17 cellular contexts compared by ENCODE assay signal in genomic region chr13:33169273-33169980, GRCh38.
DNase-seq lines count a peak whose midpoint lies in the region; ATAC-seq and TF ChIP-seq lines count a peak whose summit lies in the region.
"Had no signal": no experiment of that assay in that cellular context is flagged by ENCODE, and none has a peak within 500 bp of the region (broad histone marks: within the 10 kb centered on the region; RNA-seq: fewer than 3 reads in every experiment).

No MANE protein-coding gene starts in this region.

- ATAC-seq in gastroesophageal sphincter (no peak), GM21423 (IDR thresholded peaks at IDR 0.05; ENCODE audit: unreplicated experiment) (no peak), HG02642 (IDR thresholded peaks at IDR 0.05; ENCODE audit: poor library complexity, unreplicated experiment) (no peak)
- ATAC-seq: left lung had no signal

- no peak overlapping the region for H3K4me3 ChIP-seq in gastroesophageal sphincter
- H3K4me3 ChIP-seq in endodermal cell (ENCODE audit: low read length), result no peak overlapping the region
- H3K4me3 ChIP-seq: left lung, MG63, Peyer's patch had no signal

- no peaks in the 10 kb centered on the region for H3K27me3 Mint-ChIP-seq in endodermal cell (ENCODE audit: insufficient read depth)

- H3K27ac ChIP-seq in gastroesophageal sphincter (peak overlapping the region in 3 of 4 donors; percentile 48 to 58 (median 55)), endodermal cell (ENCODE audit: low read depth, low read length) (no peak overlapping the region)
- H3K27ac ChIP-seq: left lung, Peyer's patch had no signal

- H3K36me3 Mint-ChIP-seq in endodermal cell (ENCODE audit: low read depth), result no peaks in the 10 kb centered on the region
- H3K36me3 Mint-ChIP-seq: activated naive CD8-positive, alpha-beta T cell treated with anti-CD3 and anti-CD28 coated beads, Interleukin-2, amount 10 ng/mL, durations not matched to agents 7 days and 5 days had no signal

- no peak for TF ChIP-seq POLR2A in gastroesophageal sphincter (IDR thresholded peaks at IDR 0.05)

- TF ChIP-seq EP300 in gastroesophageal sphincter (IDR thresholded peaks at IDR 0.05), result no peak

- H3K4me3 Mint-ChIP-seq in endodermal cell, result no peak overlapping the region
- H3K4me3 Mint-ChIP-seq: activated naive CD8-positive, alpha-beta T cell treated with anti-CD3 and anti-CD28 coated beads, Interleukin-2, amount 10 ng/mL, durations not matched to agents 7 days and 5 days; H9 had no signal

- H3K9me3 Mint-ChIP-seq in endodermal cell, result peaks cover 8% of the 10 kb centered on the region
- H3K9me3 Mint-ChIP-seq: activated naive CD8-positive, alpha-beta T cell treated with anti-CD3 and anti-CD28 coated beads, Interleukin-2, amount 10 ng/mL, durations not matched to agents 7 days and 5 days; H9 had no signal

- H3K36me3 ChIP-seq in gastroesophageal sphincter (peaks cover 0 to 31% of the 10 kb centered on the region in 2 donors), endodermal cell (ENCODE audit: control insufficient read depth, insufficient read depth, low read length) (no peaks in the 10 kb centered on the region)
- H3K36me3 ChIP-seq: Peyer's patch had no signal

- no peak for TF ChIP-seq CTCF in gastroesophageal sphincter (IDR thresholded peaks at IDR 0.05)
- TF ChIP-seq CTCF in endodermal cell (conservative IDR thresholded peaks at IDR 0.05), result no peak

- DNase-seq in HS-27A (ENCODE audit: low read depth) (peak; percentile 47), astrocyte of the hippocampus (ENCODE audit: low read depth, low spot score) (peak; percentile 85), stromal cell of bone marrow (ENCODE audit: low read depth) (peak; percentile 56), NOMO-1 treated with dmso at 0.1 percent for 144 hours (lab: John Stamatoyannopoulos, UW; ENCODE audit: unreplicated experiment) (no peak), endodermal cell (no peak)
- DNase-seq: activated naive CD8-positive, alpha-beta T cell treated with anti-CD3 and anti-CD28 coated beads, Interleukin-2, amount 10 ng/mL, durations not matched to agents 7 days and 5 days; erythroblast; H9; left lung; MG63; NCI-H446 treated with DMSO at 0.1 percent for 48 hours; Peyer's patch; stimulated activated CD4-positive, alpha-beta T cell treated with anti-CD3 and anti-CD28 coated beads, Interleukin-4, amount 100 ng/mL, for 4 hours had no signal

- H3K27ac Mint-ChIP-seq in endodermal cell, result no peak overlapping the region
- H3K27ac Mint-ChIP-seq: activated naive CD8-positive, alpha-beta T cell treated with anti-CD3 and anti-CD28 coated beads, Interleukin-2, amount 10 ng/mL, durations not matched to agents 7 days and 5 days; H9 had no signal

- WGBS in gastroesophageal sphincter (ENCODE audit: low coverage in 1 of 2), 2 donors, result 76 to 80% methylated on average over 5 to 6 of the region's 6 CpGs
- 96% methylated on average over 4 to 6 of the region's 6 CpGs for WGBS in endodermal cell (ENCODE audit: insufficient coverage in 1 of 2, insufficient read length in 1 of 2), 2 experiments

- H3K4me1 ChIP-seq in gastroesophageal sphincter (peaks cover 4 to 69% (median 8%) of the 10 kb centered on the region in 3 donors), endodermal cell (ENCODE audit: control insufficient read depth, insufficient read depth, low read length) (no peaks in the 10 kb centered on the region)
- H3K4me1 ChIP-seq: left lung, parathyroid adenoma had no signal

- H3K9me3 ChIP-seq in gastroesophageal sphincter (no peaks in the 10 kb centered on the region), endodermal cell (ENCODE audit: control insufficient read depth, low read length) (no peaks in the 10 kb centered on the region)
- H3K9me3 ChIP-seq: left lung, MG63, Peyer's patch had no signal

- H3K4me1 Mint-ChIP-seq in endodermal cell, result no peaks in the 10 kb centered on the region
- H3K4me1 Mint-ChIP-seq: activated naive CD8-positive, alpha-beta T cell treated with anti-CD3 and anti-CD28 coated beads, Interleukin-2, amount 10 ng/mL, durations not matched to agents 7 days and 5 days; H9 had no signal

- no peak overlapping the region for H3K9ac ChIP-seq in endodermal cell (ENCODE audit: extremely low read depth, low read length, poor library complexity, severe bottlenecking)
- H3K9ac ChIP-seq: parathyroid adenoma had no signal

- no peaks in the 10 kb centered on the region for H3K27me3 ChIP-seq in gastroesophageal sphincter
- no peaks in the 10 kb centered on the region for H3K27me3 ChIP-seq in endodermal cell (ENCODE audit: control insufficient read depth, insufficient read depth, low read length, poor library complexity, severe bottlenecking)
- H3K27me3 ChIP-seq: left lung, MG63, Peyer's patch had no signal

Comparison
In these comparisons a context has a peak if more than half of its experiments do, and no peak if none do; other contexts are left out.
1. DNase-seq: peak in HS-27A (single experiment), astrocyte of the hippocampus (single experiment) and stromal cell of bone marrow (single experiment); none in NOMO-1 treated with dmso at 0.1 percent for 144 hours (single experiment) and endodermal cell (single experiment).